15 cellular contexts compared by ENCODE assay signal in genomic region chr2:7658486-7658885, GRCh38.
DNase-seq lines count a peak whose midpoint lies in the region; ATAC-seq and TF ChIP-seq lines count a peak whose summit lies in the region.
"Had no signal": no experiment of that assay in that cellular context is flagged by ENCODE, and none has a peak within 500 bp of the region (broad histone marks: within the 10 kb centered on the region; RNA-seq: fewer than 3 reads in every experiment).

No MANE protein-coding gene starts in this region.

- no peak overlapping the region for H3K27ac Mint-ChIP-seq in activated naive CD8-positive, alpha-beta T cell treated with anti-CD3 and anti-CD28 coated beads, Interleukin-2, amount 50 U/mL, for 24 hours
- no peak overlapping the region for H3K27ac Mint-ChIP-seq in activated naive CD8-positive, alpha-beta T cell treated with anti-CD3 and anti-CD28 coated beads for 36 hours
- no peak overlapping the region for H3K27ac Mint-ChIP-seq in chondrocyte (ENCODE audit: unreplicated experiment)
- H3K27ac Mint-ChIP-seq in CD4-positive, alpha-beta T cell: no peak overlapping the region

- no peaks in the 10 kb centered on the region for H3K79me2 ChIP-seq in PC-3 (ENCODE audit: low read length)

- H2AFZ ChIP-seq in PC-3 (ENCODE audit: low read length): no peak overlapping the region

- no peak overlapping the region for H3K4me2 ChIP-seq in PC-3 (ENCODE audit: low read length)

- 0 out of 2 replicates have a peak, but pooled peaks have one; percentile 9 for TF ChIP-seq CTCF in PC-3 (conservative IDR thresholded peaks at IDR 0.05; ENCODE audit: low read depth, low read length)
- peak; percentile 14 for TF ChIP-seq CTCF in chondrocyte (IDR thresholded peaks at IDR 0.05)
- TF ChIP-seq CTCF in CD4-positive, alpha-beta T cell (IDR thresholded peaks at IDR 0.05): no peak

- no peak for DNase-seq in activated naive CD8-positive, alpha-beta T cell treated with anti-CD3 and anti-CD28 coated beads, Interleukin-2, amount 50 U/mL, for 24 hours
- no peak for DNase-seq in activated naive CD8-positive, alpha-beta T cell treated with anti-CD3 and anti-CD28 coated beads for 36 hours
- DNase-seq in PC-3: no peak
- DNase-seq in chondrocyte (ENCODE audit: low spot score): no peak
- DNase-seq in MV-4-11 (lab: John Stamatoyannopoulos, UW): no peak
- DNase-seq in CD4-positive, alpha-beta T cell: no peak
- DNase-seq: DND-41; MM.1S; NCI-H1105; NCI-H1694; NCI-H2081 treated with DMSO at 0.1 percent for 48 hours; NK-92 treated with Interleukin-12 subunit alpha and Interleukin-12 subunit beta, amount 100 ng/mL, for 24 hours; Right ventricle myocardium superior had no signal

- intact Hi-C loops in PC-3 (cut with micrococcal nuclease): no loop called here
- intact Hi-C loops in CD4-positive, alpha-beta T cell (cut with DNase I, micrococcal nuclease): no loop called here

- POLR2A ChIA-PET in PC-3 (lab: Charles Lee; ENCODE audit: unreplicated experiment): no interaction called here
- POLR2A ChIA-PET in CD4-positive, alpha-beta T cell (lab: Charles Lee): interaction anchor here (0.8 kb wide), 1 partner anchor 9 kb away, joined by 3 read pairs; no protein-coding TSS in a partner anchor

- peaks cover 16% of the 10 kb centered on the region for H3K36me3 Mint-ChIP-seq in activated naive CD8-positive, alpha-beta T cell treated with anti-CD3 and anti-CD28 coated beads, Interleukin-2, amount 50 U/mL, for 24 hours (ENCODE audit: low read depth)
- peaks cover 19% of the 10 kb centered on the region for H3K36me3 Mint-ChIP-seq in activated naive CD8-positive, alpha-beta T cell treated with anti-CD3 and anti-CD28 coated beads for 36 hours
- H3K36me3 Mint-ChIP-seq in chondrocyte (ENCODE audit: low read depth): no peaks in the 10 kb centered on the region
- H3K36me3 Mint-ChIP-seq in CD4-positive, alpha-beta T cell (ENCODE audit: low read depth): peaks cover 20% of the 10 kb centered on the region

- peak overlapping the region; percentile 61 for H3K4me3 Mint-ChIP-seq in activated naive CD8-positive, alpha-beta T cell treated with anti-CD3 and anti-CD28 coated beads, Interleukin-2, amount 50 U/mL, for 24 hours
- H3K4me3 Mint-ChIP-seq in activated naive CD8-positive, alpha-beta T cell treated with anti-CD3 and anti-CD28 coated beads for 36 hours: no peak overlapping the region
- no peak overlapping the region for H3K4me3 Mint-ChIP-seq in chondrocyte (ENCODE audit: unreplicated experiment)
- H3K4me3 Mint-ChIP-seq in CD4-positive, alpha-beta T cell: no peak overlapping the region

- no TSS peak for BruUV-seq in PC-3 (replicated peaks; lab: Mats Ljungman, UMichigan)

- H3K9me2 ChIP-seq in PC-3 (replicated peaks; ENCODE audit: low read length): no peaks in the 10 kb centered on the region

- no peaks in the 10 kb centered on the region for H4K20me1 ChIP-seq in PC-3 (ENCODE audit: low read length)
- H4K20me1 ChIP-seq: BLaER1 had no signal

- H3K9me3 Mint-ChIP-seq in activated naive CD8-positive, alpha-beta T cell treated with anti-CD3 and anti-CD28 coated beads, Interleukin-2, amount 50 U/mL, for 24 hours: peaks cover 35% of the 10 kb centered on the region
- peaks cover 32% of the 10 kb centered on the region for H3K9me3 Mint-ChIP-seq in activated naive CD8-positive, alpha-beta T cell treated with anti-CD3 and anti-CD28 coated beads for 36 hours
- H3K9me3 Mint-ChIP-seq in chondrocyte (ENCODE audit: low read depth): peaks cover 10% of the 10 kb centered on the region
- H3K9me3 Mint-ChIP-seq in CD4-positive, alpha-beta T cell: peaks cover 6% of the 10 kb centered on the region

- CTCF ChIA-PET in PC-3 (lab: Charles Lee): no interaction called here
- CTCF ChIA-PET in CD4-positive, alpha-beta T cell (lab: Charles Lee): no interaction called here

- ATAC-seq in activated naive CD8-positive, alpha-beta T cell treated with anti-CD3 and anti-CD28 coated beads, Interleukin-2, amount 50 U/mL, for 24 hours: no peak
- ATAC-seq in PC-3 (no peak), GM21619 (IDR thresholded peaks at IDR 0.05; ENCODE audit: unreplicated experiment) (no peak)
- ATAC-seq in CD4-positive, alpha-beta T cell (ENCODE audit: poor library complexity): no peak

- peaks cover 7% of the 10 kb centered on the region for H3K4me1 Mint-ChIP-seq in activated naive CD8-positive, alpha-beta T cell treated with anti-CD3 and anti-CD28 coated beads, Interleukin-2, amount 50 U/mL, for 24 hours
- peaks cover 9% of the 10 kb centered on the region for H3K4me1 Mint-ChIP-seq in activated naive CD8-positive, alpha-beta T cell treated with anti-CD3 and anti-CD28 coated beads for 36 hours
- no peaks in the 10 kb centered on the region for H3K4me1 Mint-ChIP-seq in chondrocyte (ENCODE audit: low read depth)
- H3K4me1 Mint-ChIP-seq in CD4-positive, alpha-beta T cell (ENCODE audit: low read depth): peaks cover 6% of the 10 kb centered on the region

- no peaks in the 10 kb centered on the region for H3F3A ChIP-seq in PC-3 (ENCODE audit: low read length, unreplicated experiment)

- H3K27ac ChIP-seq in PC-3 (ENCODE audit: low read length): no peak overlapping the region
- H3K27ac ChIP-seq in CD4-positive, alpha-beta T cell (ENCODE audit: low read depth, low read length): no peak overlapping the region
- H3K27ac ChIP-seq: BLaER1 had no signal

- H3K27me3 ChIP-seq in PC-3 (ENCODE audit: low read length): no peaks in the 10 kb centered on the region
- H3K27me3 ChIP-seq in CD4-positive, alpha-beta T cell (ENCODE audit: control insufficient read depth, insufficient read depth, low read length): no peaks in the 10 kb centered on the region
- H3K27me3 ChIP-seq: BLaER1 had no signal

- no peaks in the 10 kb centered on the region for H3K36me3 ChIP-seq in PC-3 (ENCODE audit: low read depth, low read length)
- H3K36me3 ChIP-seq: BLaER1 had no signal

- H3K4me3 ChIP-seq in PC-3 (ENCODE audit: low read length): no peak overlapping the region
- H3K4me3 ChIP-seq: BLaER1 had no signal

- no peak overlapping the region for H3K9ac ChIP-seq in PC-3 (ENCODE audit: low read length)
- H3K9ac ChIP-seq: BLaER1 had no signal

- no peaks in the 10 kb centered on the region for H3K27me3 Mint-ChIP-seq in activated naive CD8-positive, alpha-beta T cell treated with anti-CD3 and anti-CD28 coated beads, Interleukin-2, amount 50 U/mL, for 24 hours
- H3K27me3 Mint-ChIP-seq in activated naive CD8-positive, alpha-beta T cell treated with anti-CD3 and anti-CD28 coated beads for 36 hours: no peaks in the 10 kb centered on the region
- H3K27me3 Mint-ChIP-seq in chondrocyte (ENCODE audit: low read depth): no peaks in the 10 kb centered on the region
- no peaks in the 10 kb centered on the region for H3K27me3 Mint-ChIP-seq in CD4-positive, alpha-beta T cell

- peaks cover 6% of the 10 kb centered on the region; the same call in 1 of the 2 replicates for H3K4me1 ChIP-seq in PC-3 (ENCODE audit: insufficient read depth, low read length)

- no peaks in the 10 kb centered on the region for H3K9me3 ChIP-seq in PC-3 (ENCODE audit: low read length)
- H3K9me3 ChIP-seq in CD4-positive, alpha-beta T cell (ENCODE audit: control insufficient read depth, low read length): no peaks in the 10 kb centered on the region
